23 cellular contexts compared by ENCODE assay signal in genomic region chr17:41534899-41535546, GRCh38. TPM values are rescaled to one million over a fixed set of nuclear protein-coding genes. Genes with fewer than 3 reads are reported as not detected.
DNase-seq lines count a peak whose midpoint lies in the region; ATAC-seq and TF ChIP-seq lines count a peak whose summit lies in the region.
"Had no signal": no experiment of that assay in that cellular context is flagged by ENCODE, and none has a peak within 500 bp of the region (broad histone marks: within the 10 kb centered on the region; RNA-seq: fewer than 3 reads in every experiment).

No MANE protein-coding gene starts in this region.

- dilution Hi-C loops in IMR-90 (cut with HindIII; ENCODE audit: low sequenced_read_pairs, unreplicated experiment) = no loop called here

- in situ Hi-C loops in IMR-90 (cut with MboI; ENCODE audit: low sequenced_read_pairs) = no loop called here

- H3K4me3 ChIP-seq in IMR-90 (ENCODE audit: insufficient read depth, low read depth, low read length) = no peak overlapping the region
- H3K4me3 ChIP-seq: sigmoid colon had no signal

- no peak for TF ChIP-seq POLR2A in IMR-90 (IDR thresholded peaks at IDR 0.05; ENCODE audit: low read depth, low read length)

- no peak overlapping the region for H4K91ac ChIP-seq in IMR-90 (ENCODE audit: insufficient read depth, low read depth, low read length)

- no peaks in the 10 kb centered on the region for H3K9me3 ChIP-seq in IMR-90 (ENCODE audit: control insufficient read depth, insufficient read depth, low read length)
- H3K9me3 ChIP-seq: sigmoid colon had no signal

- no peak overlapping the region for H3K14ac ChIP-seq in IMR-90 (replicated peaks; ENCODE audit: low read depth, low read length)

- DNase-seq in IMR-90 = no peak
- no peak for DNase-seq in endothelial cell (ENCODE audit: low spot score)
- no peak for DNase-seq in GM19240 (ENCODE audit: insufficient read length, low spot score)
- DNase-seq: activated CD4-positive, alpha-beta T cell treated with anti-CD3 and anti-CD28 coated beads, Interleukin-2, amount 10 ng/mL, durations not matched to agents 7 days and 5 days; naive B cell; NCI-H2081 treated with DMSO at 0.1 percent for 48 hours; NCI-H524 treated with DMSO at 0.1 percent for 48 hours; Right ventricle myocardium superior; sigmoid colon had no signal

- no peak overlapping the region for H4K5ac ChIP-seq in IMR-90 (ENCODE audit: low read depth, low read length)

- peaks cover 21% of the 10 kb centered on the region for H3K9me1 ChIP-seq in IMR-90 (ENCODE audit: insufficient read depth, low read length)

- H2BK120ac ChIP-seq in IMR-90 (ENCODE audit: low read depth, low read length) = peak overlapping the region; percentile 38; the same call in 1 of the 2 replicates

- H3K79me1 ChIP-seq in IMR-90 (ENCODE audit: low read depth in 1 of 2, low read length in 2 of 2) = no peaks in the 10 kb centered on the region

- no peak overlapping the region for H3K4me2 ChIP-seq in IMR-90 (ENCODE audit: low read depth, low read length)

- H3K9me3 Mint-ChIP-seq in endothelial cell (ENCODE audit: unreplicated experiment) = no peaks in the 10 kb centered on the region
- H3K9me3 Mint-ChIP-seq: activated CD4-positive, alpha-beta T cell treated with anti-CD3 and anti-CD28 coated beads, Interleukin-2, amount 10 ng/mL, durations not matched to agents 7 days and 5 days; activated T-helper 17 cell treated with anti-CD3 and anti-CD28 coated beads, Interleukin-2, amount 50 U/mL, for 72 hours; naive B cell; stimulated activated memory B cell treated with anti-CD40 and anti-IgM and Interleukin-4, amounts not matched to agents 10 μg/mL and 1 μg/mL and 100 μg/mL, for 72 hours had no signal

- H3K4me1 ChIP-seq in IMR-90 (ENCODE audit: control insufficient read depth, insufficient read depth, low read length) = peaks cover 25% of the 10 kb centered on the region
- H3K4me1 ChIP-seq: sigmoid colon had no signal

- CTCF ChIA-PET in IMR-90 (lab: Yijun Ruan, JAX) = no interaction called here

- no peak overlapping the region for H3K56ac ChIP-seq in IMR-90 (ENCODE audit: extremely low read depth, insufficient read depth, low read length)

- intact Hi-C loops in IMR-90 (cut with micrococcal nuclease) = no loop called here

- POLR2A ChIA-PET in IMR-90 (lab: Charles Lee; ENCODE audit: unreplicated experiment) = no interaction called here

- no peak overlapping the region for H2BK20ac ChIP-seq in IMR-90 (ENCODE audit: low read depth, low read length)

- H2AFZ ChIP-seq in IMR-90 (replicated peaks; ENCODE audit: low read length, poor library complexity) = no peak overlapping the region

- H3K4ac ChIP-seq in IMR-90 (ENCODE audit: low read depth, low read length) = no peak overlapping the region

- TF ChIP-seq CTCF in 22Rv1 (IDR thresholded peaks at IDR 0.05) (no peak), IMR-90 (conservative IDR thresholded peaks at IDR 0.05; ENCODE audit: low read depth, low read length) (no peak), endothelial cell (IDR thresholded peaks at IDR 0.05; ENCODE audit: unreplicated experiment) (no peak)

- no peaks in the 10 kb centered on the region for H3K36me3 Mint-ChIP-seq in endothelial cell (ENCODE audit: low read depth, unreplicated experiment)
- H3K36me3 Mint-ChIP-seq: activated naive CD8-positive, alpha-beta T cell; CD14-positive monocyte; stimulated activated memory B cell treated with anti-CD40 and anti-IgM and Interleukin-4, amounts not matched to agents 10 μg/mL and 1 μg/mL and 100 μg/mL, for 72 hours had no signal

- peaks cover 6% of the 10 kb centered on the region for H3K27me3 Mint-ChIP-seq in endothelial cell (ENCODE audit: unreplicated experiment)

- no peak overlapping the region for H4K8ac ChIP-seq in IMR-90 (ENCODE audit: low read depth in 2 of 2, low read length in 2 of 2)

- no peaks in the 10 kb centered on the region for H3K27me3 ChIP-seq in IMR-90 (ENCODE audit: control insufficient read depth, insufficient read depth, low read length)

- no peaks in the 10 kb centered on the region for H3K36me3 ChIP-seq in IMR-90 (ENCODE audit: control insufficient read depth, insufficient read depth, low read length)
- H3K36me3 ChIP-seq: sigmoid colon had no signal

- no peak overlapping the region for H3K9ac ChIP-seq in IMR-90 (ENCODE audit: low read depth, low read length)
- H3K9ac ChIP-seq: parathyroid adenoma had no signal

- no peak overlapping the region for H3K4me3 Mint-ChIP-seq in endothelial cell (ENCODE audit: unreplicated experiment)
- H3K4me3 Mint-ChIP-seq: activated CD4-positive, alpha-beta T cell treated with anti-CD3 and anti-CD28 coated beads, Interleukin-2, amount 10 ng/mL, durations not matched to agents 7 days and 5 days; activated naive CD8-positive, alpha-beta T cell; activated T-helper 17 cell treated with anti-CD3 and anti-CD28 coated beads, Interleukin-2, amount 50 U/mL, for 72 hours; memory B cell; naive B cell; stimulated activated memory B cell treated with anti-CD40 and anti-IgM and Interleukin-4, amounts not matched to agents 10 μg/mL and 1 μg/mL and 100 μg/mL, for 72 hours had no signal

- no peaks in the 10 kb centered on the region for H4K20me1 ChIP-seq in IMR-90 (ENCODE audit: insufficient read depth, low read length)

- H2BK15ac ChIP-seq in IMR-90 (ENCODE audit: low read depth, low read length) = no peak overlapping the region

- no peaks in the 10 kb centered on the region for H3K4me1 Mint-ChIP-seq in endothelial cell (ENCODE audit: unreplicated experiment)
- H3K4me1 Mint-ChIP-seq: activated CD4-positive, alpha-beta T cell treated with anti-CD3 and anti-CD28 coated beads, Interleukin-2, amount 10 ng/mL, durations not matched to agents 7 days and 5 days; activated T-helper 17 cell treated with anti-CD3 and anti-CD28 coated beads, Interleukin-2, amount 50 U/mL, for 72 hours; CD14-positive monocyte; memory B cell; naive B cell; stimulated activated memory B cell treated with anti-CD40 and anti-IgM and Interleukin-4, amounts not matched to agents 10 μg/mL and 1 μg/mL and 100 μg/mL, for 72 hours had no signal

- H3K18ac ChIP-seq in IMR-90 (ENCODE audit: low read depth, low read length) = no peak overlapping the region

- peak overlapping the region; percentile 60; the same call in 1 of the 2 replicates for H2AK5ac ChIP-seq in IMR-90 (ENCODE audit: low read depth, low read length)

- no peak overlapping the region for H3K23ac ChIP-seq in IMR-90 (ENCODE audit: low read depth, low read length)

- no peak for ATAC-seq in IMR-90 (ENCODE audit: low read depth)
- ATAC-seq in SK-N-SH treated with all-trans-retinoic acid at 6 μM for 48 hours = no peak
- ATAC-seq in GM21825 (IDR thresholded peaks at IDR 0.05; ENCODE audit: unreplicated experiment) = no peak
- ATAC-seq: activated T-helper 17 cell treated with anti-CD3 and anti-CD28 coated beads, Interleukin-2, amount 50 U/mL, for 72 hours; esophagus mucosa; stimulated activated memory B cell treated with anti-CD40 and anti-IgM and Interleukin-4, amounts not matched to agents 10 μg/mL and 1 μg/mL and 100 μg/mL, for 72 hours had no signal

- no peak for TF ChIP-seq RAD21 in IMR-90 (IDR thresholded peaks at IDR 0.05; ENCODE audit: low read length)

- H3K27ac ChIP-seq in 22Rv1 (peak overlapping the region; percentile 86; the same call in 1 of the 2 replicates), IMR-90 (ENCODE audit: insufficient read depth, low read length) (no peak overlapping the region)
- H3K27ac ChIP-seq: parathyroid adenoma, sigmoid colon had no signal

- no TSS peak for BruUV-seq in IMR-90 (replicated peaks; lab: Mats Ljungman, UMichigan)

- H2BK5ac ChIP-seq in IMR-90 (ENCODE audit: low read depth, low read length, poor library complexity, severe bottlenecking) = no peak overlapping the region

- H3K27ac Mint-ChIP-seq in endothelial cell (ENCODE audit: unreplicated experiment) = peak overlapping the region; percentile 15
- H3K27ac Mint-ChIP-seq: activated CD4-positive, alpha-beta T cell treated with anti-CD3 and anti-CD28 coated beads, Interleukin-2, amount 10 ng/mL, durations not matched to agents 7 days and 5 days; activated naive CD8-positive, alpha-beta T cell; activated T-helper 17 cell treated with anti-CD3 and anti-CD28 coated beads, Interleukin-2, amount 50 U/mL, for 72 hours; memory B cell; stimulated activated memory B cell treated with anti-CD40 and anti-IgM and Interleukin-4, amounts not matched to agents 10 μg/mL and 1 μg/mL and 100 μg/mL, for 72 hours had no signal

- 20% methylated on average over 1 of the region's 7 CpGs; no CpG with 5 or more reads in 1 of the 2 experiments for WGBS in IMR-90 (ENCODE audit: extremely low coverage in 2 of 2, insufficient read length in 1 of 2), 2 experiments

- H2AK9ac ChIP-seq in IMR-90 (replicated peaks; ENCODE audit: low read depth, low read length, poor library complexity) = no peak overlapping the region

TF ChIP-seq in IMR-90, 13 proteins besides CTCF, POLR2A, EP300 and RAD21:
- TF ChIP-seq CHD1 (IDR thresholded peaks at IDR 0.05; ENCODE audit: low read depth, low read length) = no peak
TF ChIP-seq in IMR-90: peak in this region for 0.

TF ChIP-seq in SK-N-SH treated with all-trans-retinoic acid at 6 μM for 48 hours, 23 proteins besides CTCF, POLR2A, EP300 and RAD21 (continues in another document):
- TF ChIP-seq GLIS3 (CRISPR knock-in tag; IDR thresholded peaks at IDR 0.05) = no peak

RNA-seq across cellular contexts. Expression of gene KRT19, which starts 6.9 kb away (rescaled TPM):
- 14.7 and 18.1 TPM in 2 replicates for total RNA-seq in IMR-90 (2012; rRNA removed)
- polyA plus RNA-seq in IMR-90 (2012; rRNA removed) = 12.0 and 12.5 TPM in 2 replicates
- 12.7 and 12.8 TPM in 2 replicates for polyA plus RNA-seq in IMR-90 (2012; cell fraction: cytosol; rRNA removed)
- 5.0 and 8.4 TPM in 2 replicates for polyA plus RNA-seq in IMR-90 (2012; cell fraction: nucleus; rRNA removed; ENCODE audit: low replicate concordance)
- total RNA-seq in endothelial cell (ENCODE audit: unreplicated experiment) = 4.5 TPM
- total RNA-seq: activated CD4-positive, alpha-beta T cell treated with anti-CD3 and anti-CD28 coated beads, Interleukin-2, amount 10 ng/mL, durations not matched to agents 7 days and 5 days; activated T-helper 17 cell treated with anti-CD3 and anti-CD28 coated beads, Interleukin-2, amount 50 U/mL, for 72 hours; G401 had no signal
- polyA plus RNA-seq: CD14-positive monocyte had no signal

RNA-seq across cellular contexts. Expression of gene KRT15, which starts 16.3 kb away (rescaled TPM):
- 2.9 and 3.6 TPM in 2 replicates for total RNA-seq in IMR-90 (2012; rRNA removed)
- 5.3 and 7.6 TPM in 2 replicates for polyA plus RNA-seq in IMR-90 (2012; rRNA removed)
- polyA plus RNA-seq in IMR-90 (2012; cell fraction: cytosol; rRNA removed) = 3.4 and 3.7 TPM in 2 replicates
- polyA plus RNA-seq in IMR-90 (2012; cell fraction: nucleus; rRNA removed; ENCODE audit: low replicate concordance) = 17.3 and 18.6 TPM in 2 replicates
- not detected for total RNA-seq in endothelial cell (ENCODE audit: unreplicated experiment)
- total RNA-seq: activated CD4-positive, alpha-beta T cell treated with anti-CD3 and anti-CD28 coated beads, Interleukin-2, amount 10 ng/mL, durations not matched to agents 7 days and 5 days; activated T-helper 17 cell treated with anti-CD3 and anti-CD28 coated beads, Interleukin-2, amount 50 U/mL, for 72 hours; frontal cortex; G401; Right ventricle myocardium superior; sigmoid colon had no signal
- polyA plus RNA-seq: CD14-positive monocyte had no signal

RNA-seq across cellular contexts. Expression of gene KRT13, which starts 29.6 kb away (rescaled TPM):
- total RNA-seq in IMR-90 (2012; rRNA removed) (0.18 and 0.28 TPM in 2 replicates), endothelial cell (ENCODE audit: unreplicated experiment) (not detected)
- polyA plus RNA-seq in IMR-90 (2012; rRNA removed) = 0.56 and 0.60 TPM in 2 replicates
- polyA plus RNA-seq in IMR-90 (2012; cell fraction: cytosol; rRNA removed) = 0.42 and 0.44 TPM in 2 replicates
- polyA plus RNA-seq in IMR-90 (2012; cell fraction: nucleus; rRNA removed; ENCODE audit: low replicate concordance) = 0.61 and 0.87 TPM in 2 replicates
- total RNA-seq: activated CD4-positive, alpha-beta T cell treated with anti-CD3 and anti-CD28 coated beads, Interleukin-2, amount 10 ng/mL, durations not matched to agents 7 days and 5 days; activated T-helper 17 cell treated with anti-CD3 and anti-CD28 coated beads, Interleukin-2, amount 50 U/mL, for 72 hours; astrocyte; frontal cortex; G401; Right ventricle myocardium superior; temporal lobe had no signal
- polyA plus RNA-seq: CD14-positive monocyte had no signal

RNA-seq across cellular contexts. Expression of gene KRT9, which starts 36.8 kb away (rescaled TPM):
- total RNA-seq in IMR-90 (2012; rRNA removed) (not detected in 2 replicates), endothelial cell (ENCODE audit: unreplicated experiment) (not detected)
- polyA plus RNA-seq in IMR-90 (2012; rRNA removed) = not detected in 2 replicates
- polyA plus RNA-seq in IMR-90 (2012; cell fraction: cytosol; rRNA removed) = not detected in 2 replicates
- polyA plus RNA-seq in IMR-90 (2012; cell fraction: nucleus; rRNA removed; ENCODE audit: low replicate concordance) = not detected in 2 replicates
- total RNA-seq: activated CD4-positive, alpha-beta T cell treated with anti-CD3 and anti-CD28 coated beads, Interleukin-2, amount 10 ng/mL, durations not matched to agents 7 days and 5 days; activated T-helper 17 cell treated with anti-CD3 and anti-CD28 coated beads, Interleukin-2, amount 50 U/mL, for 72 hours; frontal cortex; G401; Right ventricle myocardium superior; sigmoid colon; temporal lobe had no signal
- polyA plus RNA-seq: CD14-positive monocyte, sigmoid colon had no signal

RNA-seq across cellular contexts. Expression of gene KRT36, which starts 45.3 kb away (rescaled TPM):
- total RNA-seq in IMR-90 (2012; rRNA removed) = not detected in 2 replicates
- not detected in 2 replicates for polyA plus RNA-seq in IMR-90 (2012; rRNA removed)
- 0.03 TPM in 1 of 2 replicates, not detected in the other for polyA plus RNA-seq in IMR-90 (2012; cell fraction: cytosol; rRNA removed)
- polyA plus RNA-seq in IMR-90 (2012; cell fraction: nucleus; rRNA removed; ENCODE audit: low replicate concordance) = not detected in 2 replicates
- total RNA-seq in endothelial cell (ENCODE audit: unreplicated experiment) = not detected
- total RNA-seq: activated CD4-positive, alpha-beta T cell treated with anti-CD3 and anti-CD28 coated beads, Interleukin-2, amount 10 ng/mL, durations not matched to agents 7 days and 5 days; activated T-helper 17 cell treated with anti-CD3 and anti-CD28 coated beads, Interleukin-2, amount 50 U/mL, for 72 hours; astrocyte; esophagus mucosa; frontal cortex; G401; Right ventricle myocardium superior; temporal lobe had no signal
